Comparison of ENCODE assay signal across 16 cellular contexts in genomic region chr1:85153149-85153891, GRCh38. TPM values are rescaled to one million over a fixed set of nuclear protein-coding genes. Genes with fewer than 3 reads are reported as not detected.
A peak's percentile ranks its signal among the peaks of the same experiment; 100 is the strongest.
DNase-seq lines count a peak whose midpoint lies in the region; ATAC-seq, FAIRE-seq and TF ChIP-seq lines count a peak whose summit lies in the region.
"Had no signal": no experiment of that assay in that cellular context is flagged by ENCODE, and none has a peak within 500 bp of the region (broad histone marks: within the 10 kb centered on the region; RNA-seq: fewer than 3 reads in every experiment).

No MANE protein-coding gene starts in this region.

- intact Hi-C loops in natural killer cell (cut with micrococcal nuclease): no loop called here

- H3K27me3 Mint-ChIP-seq in natural killer cell (ENCODE audit: low read depth in 2 of 2): peaks cover 8 to 10% of the 10 kb centered on the region in 2 donors
- peaks cover 3% of the 10 kb centered on the region for H3K27me3 Mint-ChIP-seq in activated T-cell treated with anti-CD3 and anti-CD28 coated beads, Interleukin-2, amount 50 U/mL, for 24 hours
- H3K27me3 Mint-ChIP-seq in naive thymus-derived CD8-positive, alpha-beta T cell: peaks cover 0 to 2% (median 0%) of the 10 kb centered on the region in 5 donors
- H3K27me3 Mint-ChIP-seq: memory B cell had no signal

- H3K36me3 Mint-ChIP-seq in natural killer cell: no peaks in the 10 kb centered on the region
- H3K36me3 Mint-ChIP-seq in activated T-cell treated with anti-CD3 and anti-CD28 coated beads, Interleukin-2, amount 50 U/mL, for 24 hours (ENCODE audit: low read depth): no peaks in the 10 kb centered on the region
- peaks cover 0 to 5% (median 0%) of the 10 kb centered on the region in 3 donors for H3K36me3 Mint-ChIP-seq in naive thymus-derived CD8-positive, alpha-beta T cell
- H3K36me3 Mint-ChIP-seq: memory B cell had no signal

- TF ChIP-seq CTCF in GM13977 (IDR thresholded peaks at IDR 0.05; ENCODE audit: extremely low read depth, insufficient read depth, missing control alignments) (no peak), KMS-11 (conservative IDR thresholded peaks at IDR 0.05; ENCODE audit: low read depth, low read length) (no peak), omental fat pad (IDR thresholded peaks at IDR 0.05) (no peak), natural killer cell (IDR thresholded peaks at IDR 0.05) (no peak)

- no peak overlapping the region for H3K4me3 Mint-ChIP-seq in natural killer cell
- H3K4me3 Mint-ChIP-seq in activated T-cell treated with anti-CD3 and anti-CD28 coated beads, Interleukin-2, amount 50 U/mL, for 24 hours: no peak overlapping the region
- no peak overlapping the region for H3K4me3 Mint-ChIP-seq in naive thymus-derived CD8-positive, alpha-beta T cell
- H3K4me3 Mint-ChIP-seq: activated B cell treated with CpG ODN at 0.5 μM for 24 hours, memory B cell had no signal

- FAIRE-seq in GM19239 (lab: Jason Lieb, UNC): peak; percentile 18

- H3K36me3 ChIP-seq in KMS-11 (ENCODE audit: insufficient read depth): no peaks in the 10 kb centered on the region
- H3K36me3 ChIP-seq: prostate gland had no signal

- no peak overlapping the region for H3K27ac Mint-ChIP-seq in natural killer cell
- no peak overlapping the region for H3K27ac Mint-ChIP-seq in activated T-cell treated with anti-CD3 and anti-CD28 coated beads, Interleukin-2, amount 50 U/mL, for 24 hours
- H3K27ac Mint-ChIP-seq in naive thymus-derived CD8-positive, alpha-beta T cell: peak overlapping the region in 1 of 10 donors; percentile 72
- H3K27ac Mint-ChIP-seq: activated B cell treated with CpG ODN at 0.5 μM for 24 hours, memory B cell had no signal

- H3K4me3 ChIP-seq in KMS-11 (IDR thresholded peaks at IDR 0.05; ENCODE audit: insufficient read depth, low read depth, low read length): no peak overlapping the region
- H3K4me3 ChIP-seq: prostate gland had no signal

- POLR2A ChIA-PET in naive thymus-derived CD8-positive, alpha-beta T cell (lab: Charles Lee): no interaction called here

- H3K27me3 ChIP-seq in KMS-11 (ENCODE audit: insufficient read depth, low read depth): no peaks in the 10 kb centered on the region

- 0 out of 2 replicates have a peak overlapping the region, but pooled peaks have one; percentile 19 for H3K4me2 ChIP-seq in KMS-11

- no peak overlapping the region for H3K9ac ChIP-seq in KMS-11

- H3K4me1 Mint-ChIP-seq in natural killer cell: no peaks in the 10 kb centered on the region
- peaks cover 14% of the 10 kb centered on the region for H3K4me1 Mint-ChIP-seq in activated T-cell treated with anti-CD3 and anti-CD28 coated beads, Interleukin-2, amount 50 U/mL, for 24 hours (ENCODE audit: low read depth)
- H3K4me1 Mint-ChIP-seq in naive thymus-derived CD8-positive, alpha-beta T cell: peaks cover 0 to 7% (median 3%) of the 10 kb centered on the region in 4 donors
- H3K4me1 Mint-ChIP-seq: activated B cell treated with CpG ODN at 0.5 μM for 24 hours, memory B cell had no signal

- H3K27ac ChIP-seq in KMS-11: no peak overlapping the region; the same call in 1 of the 2 replicates
- H3K27ac ChIP-seq: C4-2B, prostate gland had no signal

- in situ Hi-C loops in GM13977 (cut with MboI; ENCODE audit: low pct_unique_long_range_greater_than_20kb, low sequenced_read_pairs, unreplicated experiment): no loop called here

- no peaks in the 10 kb centered on the region for H3K9me3 Mint-ChIP-seq in natural killer cell
- no peaks in the 10 kb centered on the region for H3K9me3 Mint-ChIP-seq in activated T-cell treated with anti-CD3 and anti-CD28 coated beads, Interleukin-2, amount 50 U/mL, for 24 hours
- H3K9me3 Mint-ChIP-seq in naive thymus-derived CD8-positive, alpha-beta T cell: no peaks in the 10 kb centered on the region
- H3K9me3 Mint-ChIP-seq: activated B cell treated with CpG ODN at 0.5 μM for 24 hours, memory B cell had no signal

- peaks cover 9% of the 10 kb centered on the region for H3K4me1 ChIP-seq in KMS-11 (ENCODE audit: low read depth, poor library complexity, severe bottlenecking)
- H3K4me1 ChIP-seq: prostate gland had no signal

- no peaks in the 10 kb centered on the region for H3K79me2 ChIP-seq in KMS-11 (ENCODE audit: insufficient read depth, low read depth)

- H4K20me1 ChIP-seq in KMS-11 (ENCODE audit: insufficient read depth): no peaks in the 10 kb centered on the region

- DNase-seq in GM13977 (ENCODE audit: low spot score) (peak; percentile 56), GM19239 (ENCODE audit: insufficient read length, low spot score) (no peak), omental fat pad (ENCODE audit: low spot score) (no peak), natural killer cell (no peak)
- DNase-seq in activated T-cell treated with anti-CD3 and anti-CD28 coated beads, Interleukin-2, amount 50 U/mL, for 24 hours: no peak
- DNase-seq in naive thymus-derived CD8-positive, alpha-beta T cell: no peak
- DNase-seq: activated B cell treated with CpG ODN at 0.5 μM for 24 hours; activated effector memory CD4-positive, alpha-beta T cell treated with anti-CD3 and anti-CD28 coated beads, Interleukin-2, amount 50 U/mL, for 16 hours; hippocampal formation; NCI-H1092; NCI-H524 treated with DMSO at 0.1 percent for 48 hours had no signal

- ATAC-seq in HG02759 (IDR thresholded peaks at IDR 0.05; ENCODE audit: unreplicated experiment): peak; percentile 44
- no peak for ATAC-seq in omental fat pad (ENCODE audit: low FRiP score)
- no peak for ATAC-seq in natural killer cell
- ATAC-seq in naive thymus-derived CD8-positive, alpha-beta T cell: no peak

- H2AFZ ChIP-seq in KMS-11 (ENCODE audit: low read depth): no peak overlapping the region

RNA-seq across cellular contexts. Expression of gene SYDE2, which starts 47.5 kb away (rescaled TPM):
- 1 to 10 TPM; 5.2 to 9.4 (median 8.3) TPM for total RNA-seq in omental fat pad
- under 1 TPM in 2 of 3 donors, not detected in 1; 0.11 to 0.35 TPM for total RNA-seq in natural killer cell
- total RNA-seq in naive thymus-derived CD8-positive, alpha-beta T cell: 10 to 100 TPM in 1 of 2 experiments, 1 to 10 TPM in 1; 8.5 to 10.0 TPM
- polyA plus RNA-seq in naive thymus-derived CD8-positive, alpha-beta T cell: 1 to 10 TPM; 2.7 to 5.8 (median 3.9) TPM

Comparison
In these comparisons a context has a peak if more than half of its experiments do, and no peak if none do; other contexts are left out.
1. RNA of gene SYDE2, which starts 47.5 kb away (total RNA-seq): 8.5 to 10.0 TPM in naive thymus-derived CD8-positive, alpha-beta T cell and 5.2 to 9.4 TPM in omental fat pad; 0.11 to 0.35 TPM in natural killer cell; every median in the first group is over 4 times any median in the second.